1 cellular context compared by ENCODE assay signal in genomic region chr3:118262800-118263402, GRCh38.
TF ChIP-seq lines count a peak whose summit lies in the region.

No MANE protein-coding gene starts in this region.

TF ChIP-seq in GM23338, 12 proteins besides CTCF, POLR2A, EP300 and RAD21 (continued from another document):
- TF ChIP-seq STAT1 (IDR thresholded peaks at IDR 0.05; ENCODE audit: unreplicated experiment): no peak
- TF ChIP-seq EZH2 (IDR thresholded peaks at IDR 0.05; ENCODE audit: low read depth, unreplicated experiment): no peak
- TF ChIP-seq ZNF114 (CRISPR knock-in tag; IDR thresholded peaks at IDR 0.05): no peak
- no peak for TF ChIP-seq POLR2AphosphoS5 (IDR thresholded peaks at IDR 0.05; ENCODE audit: low read depth)
- no peak for TF ChIP-seq NANOG (IDR thresholded peaks at IDR 0.05; ENCODE audit: borderline replicate concordance)
- TF ChIP-seq JUNB (IDR thresholded peaks at IDR 0.05; ENCODE audit: unreplicated experiment): no peak
- no peak for TF ChIP-seq ZNF331 (CRISPR knock-in tag; IDR thresholded peaks at IDR 0.05; ENCODE audit: low read depth)
- no peak for TF ChIP-seq REST (IDR thresholded peaks at IDR 0.05; ENCODE audit: unreplicated experiment)
